ENCODE assay signal across 14 cellular contexts in genomic region chr1:233982827-233983518, GRCh38.
A peak's percentile ranks its signal among the peaks of the same experiment; 100 is the strongest.
DNase-seq lines count a peak whose midpoint lies in the region; ATAC-seq and TF ChIP-seq lines count a peak whose summit lies in the region.
"Had no signal": no experiment of that assay in that cellular context is flagged by ENCODE, and none has a peak within 500 bp of the region (broad histone marks: within the 10 kb centered on the region; RNA-seq: fewer than 3 reads in every experiment).

No MANE protein-coding gene starts in this region.

- no peaks in the 10 kb centered on the region for H3K9me2 ChIP-seq in GM23338 (ENCODE audit: insufficient read depth)

- no peak overlapping the region for H3K27ac Mint-ChIP-seq in GM23338
- H3K27ac Mint-ChIP-seq: B cell; CD4-positive, alpha-beta T cell had no signal

- H3K9me3 Mint-ChIP-seq in GM23338 = no peaks in the 10 kb centered on the region
- H3K9me3 Mint-ChIP-seq: CD4-positive, alpha-beta T cell had no signal

- no peaks in the 10 kb centered on the region for H4K20me1 ChIP-seq in GM23338 (replicated peaks; ENCODE audit: insufficient read depth)
- no peaks in the 10 kb centered on the region for H4K20me1 ChIP-seq in mammary epithelial cell (ENCODE audit: insufficient read depth, low read length)

- H3K4me1 Mint-ChIP-seq in GM23338 = peaks cover 15% of the 10 kb centered on the region
- H3K4me1 Mint-ChIP-seq: B cell had no signal

- no peak for TF ChIP-seq POLR2A in gastroesophageal sphincter (IDR thresholded peaks at IDR 0.05)

- 47% methylated on average over 8 of the region's 10 CpGs for WGBS in mammary epithelial cell (ENCODE audit: low coverage, missing lambda C conversion rate)
- WGBS in gastroesophageal sphincter (ENCODE audit: low coverage in 1 of 2), 2 donors = 62 to 82% methylated on average over 9 to 10 of the region's 10 CpGs

- H3K27me3 Mint-ChIP-seq in GM23338 (ENCODE audit: insufficient read depth, low read depth, poor library complexity) = no peaks in the 10 kb centered on the region
- H3K27me3 Mint-ChIP-seq: B cell had no signal

- DNase-seq in GM23338 (ENCODE audit: low spot score) = no peak
- peak; percentile 22 for DNase-seq in RWPE1 (ENCODE audit: low spot score)
- DNase-seq in mammary epithelial cell = peak; percentile 69
- peak; percentile 40 to 58 for DNase-seq in foreskin keratinocyte
- DNase-seq in NCI-H1092 treated with DMSO at 0.1 percent for 48 hours (lab: John Stamatoyannopoulos, UW) = no peak
- DNase-seq in activated CD4-positive, CD25-positive, alpha-beta regulatory T cell (lab: John Stamatoyannopoulos, UW) = no peak
- DNase-seq: C1 segment of cervical spinal cord; CD4-positive, alpha-beta T cell; DMS79; EL had no signal

- no peaks in the 10 kb centered on the region for H3K36me3 ChIP-seq in GM23338 (ENCODE audit: insufficient read depth)
- H3K36me3 ChIP-seq in mammary epithelial cell (ENCODE audit: insufficient read depth, low read length) = no peaks in the 10 kb centered on the region
- H3K36me3 ChIP-seq in gastroesophageal sphincter = no peaks in the 10 kb centered on the region

- no peak overlapping the region for H3K27ac ChIP-seq in GM23338 (ENCODE audit: low read depth)
- H3K27ac ChIP-seq in RWPE1 = no peak overlapping the region
- no peak overlapping the region for H3K27ac ChIP-seq in mammary epithelial cell (ENCODE audit: insufficient read depth, low read depth, low read length)
- H3K27ac ChIP-seq in foreskin keratinocyte = no peak overlapping the region
- no peak overlapping the region for H3K27ac ChIP-seq in gastroesophageal sphincter

- H3K4me1 ChIP-seq in GM23338 (ENCODE audit: insufficient read depth) (no peaks in the 10 kb centered on the region), mammary epithelial cell (ENCODE audit: insufficient read depth, low read length) (peaks cover 5% of the 10 kb centered on the region), foreskin keratinocyte (no peaks in the 10 kb centered on the region), gastroesophageal sphincter (no peaks in the 10 kb centered on the region)

- H3K9me3 ChIP-seq in mammary epithelial cell (replicated peaks; ENCODE audit: insufficient read depth, low read length) (no peaks in the 10 kb centered on the region), gastroesophageal sphincter (no peaks in the 10 kb centered on the region)

- ATAC-seq in GM23338 (peak; percentile 52), foreskin keratinocyte (peak; percentile 91), gastroesophageal sphincter (no peak)
- no peak for ATAC-seq in activated CD4-positive, CD25-positive, alpha-beta regulatory T cell treated with anti-CD3 and anti-CD28 coated beads, Interleukin-2, amount 50 U/mL, for 24 hours
- ATAC-seq: HCT116 had no signal

- peak overlapping the region; percentile 16 for H3K9ac ChIP-seq in mammary epithelial cell (ENCODE audit: insufficient read depth, low read length)

- no TSS peak for BruUV-seq in mammary epithelial cell (replicated peaks; lab: Mats Ljungman, UMichigan)

- in situ Hi-C loops in mammary epithelial cell (cut with MboI; ENCODE audit: low sequenced_read_pairs in 2 of 2) = no loop called here

- H3K36me3 Mint-ChIP-seq in GM23338 (ENCODE audit: low read depth) = no peaks in the 10 kb centered on the region

- TF ChIP-seq CTCF in GM23338 (conservative IDR thresholded peaks at IDR 0.05; ENCODE audit: low read depth in 2 of 2) = no peak
- no peak for TF ChIP-seq CTCF in RWPE1 (conservative IDR thresholded peaks at IDR 0.05; ENCODE audit: low read depth)
- no peak for TF ChIP-seq CTCF in mammary epithelial cell (conservative IDR thresholded peaks at IDR 0.05 in 1 of 2, IDR thresholded peaks at IDR 0.05 in 1 of 2; ENCODE audit: extremely low read depth in 1 of 2, insufficient read depth in 1 of 2, low read depth in 1 of 2, low read length in 2 of 2)
- no peak for TF ChIP-seq CTCF in foreskin keratinocyte (conservative IDR thresholded peaks at IDR 0.05)
- no peak for TF ChIP-seq CTCF in gastroesophageal sphincter (IDR thresholded peaks at IDR 0.05)

- H3K4me3 ChIP-seq in GM23338 (no peak overlapping the region), mammary epithelial cell (replicated peaks in 1 of 3; ENCODE audit: insufficient read depth in 1 of 3, low read depth in 2 of 3, low read length in 3 of 3) (no peak overlapping the region), gastroesophageal sphincter (no peak overlapping the region)

- H3K79me2 ChIP-seq in GM23338 (replicated peaks; ENCODE audit: insufficient read depth) (no peaks in the 10 kb centered on the region), mammary epithelial cell (ENCODE audit: insufficient read depth, low read length) (peaks cover 55% of the 10 kb centered on the region)

- H3K4me3 Mint-ChIP-seq in GM23338 = no peak overlapping the region
- H3K4me3 Mint-ChIP-seq: B cell; CD4-positive, alpha-beta T cell had no signal

- H3K4me2 ChIP-seq in GM23338 (no peak overlapping the region), mammary epithelial cell (ENCODE audit: insufficient read depth, low read depth, low read length) (peak overlapping the region; percentile 35)

- no peak for TF ChIP-seq EP300 in gastroesophageal sphincter (IDR thresholded peaks at IDR 0.05)

- no peaks in the 10 kb centered on the region for H3F3A ChIP-seq in GM23338 (replicated peaks; ENCODE audit: low read depth)

- dilution Hi-C loops in mammary epithelial cell (cut with HindIII; ENCODE audit: low sequenced_read_pairs) = no loop called here

- intact Hi-C loops in mammary epithelial cell (cut with micrococcal nuclease) = no loop called here

- H3K27me3 ChIP-seq in GM23338 (ENCODE audit: insufficient read depth) (no peaks in the 10 kb centered on the region), mammary epithelial cell (ENCODE audit: insufficient read depth, low read length) (no peaks in the 10 kb centered on the region), foreskin keratinocyte (no peaks in the 10 kb centered on the region), gastroesophageal sphincter (peaks cover 3% of the 10 kb centered on the region)

- CTCF ChIA-PET in RWPE1 (lab: Yijun Ruan, JAX) (no interaction called here), mammary epithelial cell (lab: Charles Lee; ENCODE audit: low non-redundant PET) (interaction anchor here (0.5 to 0.7 kb wide), 2 partner anchors 11 to 83 kb away, joined by 3 to 4 read pairs; no protein-coding TSS in a partner anchor)

- H2AFZ ChIP-seq in GM23338 = no peak overlapping the region
- no peak overlapping the region for H2AFZ ChIP-seq in mammary epithelial cell (ENCODE audit: low read depth, low read length)

- POLR2A ChIA-PET in RWPE1 (lab: Yijun Ruan, JAX; ENCODE audit: low non-redundant PET) = no interaction called here

TF ChIP-seq in GM23338, 12 proteins besides CTCF, POLR2A, EP300 and RAD21 (continues in another document):
- TF ChIP-seq NANOG (IDR thresholded peaks at IDR 0.05; ENCODE audit: borderline replicate concordance) (no peak), JUNB (IDR thresholded peaks at IDR 0.05; ENCODE audit: unreplicated experiment) (no peak)

Comparison
In these comparisons a context has a peak if more than half of its experiments do, and no peak if none do; other contexts are left out.
1. ATAC-seq: peak in GM23338 (single experiment) and foreskin keratinocyte (single experiment); none in activated CD4-positive, CD25-positive, alpha-beta regulatory T cell treated with anti-CD3 and anti-CD28 coated beads, Interleukin-2, amount 50 U/mL, for 24 hours (0 of 2) and gastroesophageal sphincter (single experiment).
2. DNase-seq: peak in RWPE1 (single experiment), mammary epithelial cell (single experiment) and foreskin keratinocyte (2 of 2); none in GM23338 (single experiment), NCI-H1092 treated with DMSO at 0.1 percent for 48 hours (single experiment) and activated CD4-positive, CD25-positive, alpha-beta regulatory T cell (0 of 4).